In genomic region chr2:27225526-27225925, GRCh38 we compare ENCODE assay signal across 37 cellular contexts. TPM values are rescaled to one million over a fixed set of nuclear protein-coding genes. Genes with fewer than 3 reads are reported as not detected.
"Had no signal": no experiment of that assay in that cellular context is flagged by ENCODE, and none has a peak within 500 bp of the region (broad histone marks: within the 10 kb centered on the region; RNA-seq: fewer than 3 reads in every experiment).

No MANE protein-coding gene starts in this region.

- H3K4me3 ChIP-seq: MG63, Peyer's patch had no signal

- H3K4me1 Mint-ChIP-seq: activated B cell treated with CpG ODN at 0.5 μM for 24 hours; activated naive CD4-positive, alpha-beta T cell treated with anti-CD3 and anti-CD28 coated beads, Interleukin-2, amount 50 U/mL, for 24 hours; brain had no signal

- H3K27me3 ChIP-seq: MG63, Peyer's patch had no signal

- DNase-seq: activated B cell treated with CpG ODN at 0.5 μM for 24 hours; activated CD4-positive, alpha-beta T cell treated with anti-CD3 and anti-CD28 coated beads for 48 hours; activated CD4-positive, CD25-positive, alpha-beta regulatory T cell treated with anti-CD3 and anti-CD28 coated beads, Interleukin-2, amount 50 U/mL, for 72 hours; activated CD8-positive, alpha-beta T cell treated with anti-CD3 and anti-CD28 coated beads for 36 hours; activated gamma-delta T cell; activated naive CD4-positive, alpha-beta T cell treated with Interleukin-2 at 50 U/mL for 16 hours; activated T-cell treated with anti-CD3 and anti-CD28 coated beads, Interleukin-2, amount 50 U/mL, for 24 hours; anterior cingulate cortex; caudate nucleus; Karpas-422; KBM-7; MG63; NCI-H1048; NCI-H146; NCI-H187; NCI-H2029 treated with DMSO at 0.1 percent for 48 hours; NCI-H2107; NCI-H2171; NCI-H510A; NCI-H526; NCI-H748 treated with DMSO at 0.1 percent for 48 hours; NK-92 treated with Interleukin-12 subunit alpha and Interleukin-12 subunit beta, amount 100 ng/mL, for 24 hours; PC-3; Peyer's patch; SIG-M5; T-cell; T-helper 2 cell; T-helper 9 cell had no signal

- H3K27ac Mint-ChIP-seq: activated B cell treated with CpG ODN at 0.5 μM for 24 hours; activated CD8-positive, alpha-beta T cell treated with anti-CD3 and anti-CD28 coated beads for 36 hours; activated naive CD4-positive, alpha-beta T cell treated with anti-CD3 and anti-CD28 coated beads, Interleukin-2, amount 50 U/mL, for 24 hours; activated T-cell treated with anti-CD3 and anti-CD28 coated beads, Interleukin-2, amount 50 U/mL, for 24 hours; activated T-helper 2 cell treated with anti-CD3 and anti-CD28 coated beads, Interferon-gamma antibody, Interleukin-2, Interleukin-4, amounts not matched to agents 10 μg/mL and 5 μg/mL and 100 μg/mL, durations not matched to agents 14 hours and 24 hours and 36 hours; brain; T-cell had no signal

- H3K4me3 Mint-ChIP-seq: activated B cell treated with CpG ODN at 0.5 μM for 24 hours; activated CD8-positive, alpha-beta T cell treated with anti-CD3 and anti-CD28 coated beads for 36 hours; activated naive CD4-positive, alpha-beta T cell treated with anti-CD3 and anti-CD28 coated beads, Interleukin-2, amount 50 U/mL, for 24 hours; activated T-cell treated with anti-CD3 and anti-CD28 coated beads, Interleukin-2, amount 50 U/mL, for 24 hours; brain; T-cell had no signal

- ATAC-seq: activated CD8-positive, alpha-beta T cell treated with anti-CD3 and anti-CD28 coated beads for 36 hours; PC-3; Right ventricle myocardium inferior; SK-N-SH treated with all-trans-retinoic acid at 6 μM for 48 hours; T-cell had no signal

- H3K9me3 ChIP-seq: MG63, Peyer's patch had no signal

- H3K4me1 ChIP-seq: Peyer's patch had no signal

- H3K27me3 Mint-ChIP-seq: activated B cell treated with CpG ODN at 0.5 μM for 24 hours; activated CD8-positive, alpha-beta T cell treated with anti-CD3 and anti-CD28 coated beads for 36 hours; activated naive CD4-positive, alpha-beta T cell treated with anti-CD3 and anti-CD28 coated beads, Interleukin-2, amount 50 U/mL, for 24 hours; activated T-cell treated with anti-CD3 and anti-CD28 coated beads, Interleukin-2, amount 50 U/mL, for 24 hours; brain; T-cell had no signal

- H3K27ac ChIP-seq: Peyer's patch, RWPE1, VCaP had no signal

RNA-seq across cellular contexts. Expression of gene SLC30A3, which starts 37.3 kb away (rescaled TPM):
- total RNA-seq: bronchial epithelial cell had no signal

RNA-seq across cellular contexts. Expression of gene DNAJC5G, which starts 49.7 kb away (rescaled TPM):
- total RNA-seq: activated B cell treated with CpG ODN at 0.5 μM for 24 hours; activated CD8-positive, alpha-beta T cell treated with anti-CD3 and anti-CD28 coated beads for 36 hours; activated T-helper 2 cell treated with anti-CD3 and anti-CD28 coated beads, Interferon-gamma antibody, Interleukin-2, Interleukin-4, amounts not matched to agents 10 μg/mL and 5 μg/mL and 100 μg/mL, durations not matched to agents 14 hours and 24 hours and 36 hours; bronchial epithelial cell; PC-3; SK-MEL-5; T-cell had no signal
